Comparison of ENCODE assay signal across 13 cellular contexts in the genomic region with DNA sequence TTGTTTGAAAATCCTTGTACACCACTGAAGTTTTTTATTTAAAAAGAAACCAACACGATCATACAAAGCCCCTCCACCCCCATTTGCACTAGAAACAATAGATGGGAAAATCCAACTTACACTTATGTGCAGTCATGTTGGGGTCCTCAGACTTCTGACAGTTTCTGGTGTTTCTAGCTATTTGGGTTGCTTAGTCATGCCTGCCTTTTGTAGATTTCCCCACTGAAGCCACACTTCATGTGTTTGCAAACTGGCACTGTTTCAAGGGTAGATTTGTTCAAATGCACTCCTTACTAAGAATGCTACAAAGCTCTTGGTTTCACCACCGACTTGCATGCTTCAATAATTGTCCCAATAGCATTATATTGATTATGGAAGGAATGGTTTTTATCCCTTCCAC. TPM values are rescaled to one million over a fixed set of nuclear protein-coding genes. Genes with fewer than 3 reads are reported as not detected.
A peak's percentile ranks its signal among the peaks of the same experiment; 100 is the strongest.
DNase-seq lines count a peak whose midpoint lies in the region; ATAC-seq, FAIRE-seq and TF ChIP-seq lines count a peak whose summit lies in the region.
"Had no signal": no experiment of that assay in that cellular context is flagged by ENCODE, and none has a peak within 500 bp of the region (broad histone marks: within the 10 kb centered on the region; RNA-seq: fewer than 3 reads in every experiment).

No MANE protein-coding gene starts in this region.

- no peaks in the 10 kb centered on the region for H3K36me3 Mint-ChIP-seq in activated naive CD8-positive, alpha-beta T cell
- H3K36me3 Mint-ChIP-seq in activated naive CD8-positive, alpha-beta T cell treated with anti-CD3 and anti-CD28 coated beads for 36 hours: no peaks in the 10 kb centered on the region

- POLR2A ChIA-PET in HepG2 (lab: Yijun Ruan, JAX): interaction anchor here (0.5 to 3.4 kb wide), 9 partner anchors 8 to 96 kb away, joined by 3 to 46 read pairs (median 5); partner anchors contain the start of gene LCA5

- ATAC-seq in HepG2: no peak
- ATAC-seq: left ventricle myocardium superior had no signal

- peaks cover 9% of the 10 kb centered on the region for H3K4me1 Mint-ChIP-seq in activated naive CD8-positive, alpha-beta T cell (ENCODE audit: low read depth)
- peaks cover 11% of the 10 kb centered on the region for H3K4me1 Mint-ChIP-seq in activated naive CD8-positive, alpha-beta T cell treated with anti-CD3 and anti-CD28 coated beads for 36 hours

- WGBS in HepG2 (ENCODE audit: low lambda C conversion rate): 17% methylated on average over 2 of the region's 2 CpGs
- WGBS in suprapubic skin: 75% methylated on average over 2 of the region's 2 CpGs

- H3K27me3 ChIP-seq in adipocyte (replicated peaks; ENCODE audit: control insufficient read depth, insufficient read depth, low read length) (peaks cover 7% of the 10 kb centered on the region), HepG2 (ENCODE audit: control insufficient read depth in 1 of 2, insufficient read depth in 2 of 2, low read length in 2 of 2) (no peaks in the 10 kb centered on the region; a peak in 1 of 5 replicates), suprapubic skin (no peaks in the 10 kb centered on the region)
- H3K27me3 ChIP-seq: right atrium auricular region had no signal

- H3K27me3 Mint-ChIP-seq in activated naive CD8-positive, alpha-beta T cell: peaks cover 21% of the 10 kb centered on the region
- H3K27me3 Mint-ChIP-seq in activated naive CD8-positive, alpha-beta T cell treated with anti-CD3 and anti-CD28 coated beads for 36 hours: peaks cover 47% of the 10 kb centered on the region

- TF ChIP-seq RAD21 in HepG2 (CRISPR knock-in tag; IDR thresholded peaks at IDR 0.05): no peak

- H3K9ac ChIP-seq in adipocyte (ENCODE audit: low read length) (no peak overlapping the region), HepG2 (ENCODE audit: insufficient read depth, low read depth, low read length) (0 out of 2 replicates have a peak overlapping the region, but pooled peaks have one; percentile 16)

- H3K27ac ChIP-seq in HepG2 (ENCODE audit: extremely low read length, insufficient read depth, low read length) (no peak overlapping the region), suprapubic skin (no peak overlapping the region)

- CTCF ChIA-PET in HepG2 (lab: Yijun Ruan, JAX; ENCODE audit: low intra/inter-chr PET ratio, low total read pairs): no interaction called here

- TF ChIP-seq CTCF in HepG2 (CRISPR knock-in tag; IDR thresholded peaks at IDR 0.05) (no peak), suprapubic skin (IDR thresholded peaks at IDR 0.05) (no peak), GM20000 (IDR thresholded peaks at IDR 0.05; ENCODE audit: extremely low read depth, missing control alignments) (no peak)

- no peaks in the 10 kb centered on the region for H4K20me1 ChIP-seq in HepG2 (ENCODE audit: insufficient read depth, low read length)

- no TSS peak for BruUV-seq in HepG2 (replicated peaks; lab: Mats Ljungman, UMichigan)

- no peak for DNase-seq in activated naive CD8-positive, alpha-beta T cell treated with anti-CD3 and anti-CD28 coated beads for 36 hours
- peak; percentile 18 for DNase-seq in adipocyte (ENCODE audit: low read depth)
- peak; percentile 44 for DNase-seq in HepG2 (ENCODE audit: low spot score)
- no peak for DNase-seq in suprapubic skin (ENCODE audit: low spot score in 2 of 2)
- no peak for DNase-seq in GM20000 (ENCODE audit: low spot score)
- DNase-seq in D341Med (ENCODE audit: low spot score): no peak
- DNase-seq in hepatic stellate cell (ENCODE audit: low spot score): no peak
- DNase-seq: activated gamma-delta T cell treated with Interleukin-2 at 50 U/mL for 16 hours, foreskin fibroblast, left ventricle myocardium superior, MV-4-11 had no signal

- H3K27ac Mint-ChIP-seq in activated naive CD8-positive, alpha-beta T cell: no peak overlapping the region
- no peak overlapping the region for H3K27ac Mint-ChIP-seq in activated naive CD8-positive, alpha-beta T cell treated with anti-CD3 and anti-CD28 coated beads for 36 hours

- no peak for TF ChIP-seq EP300 in HepG2 (IDR thresholded peaks at IDR 0.05; ENCODE audit: low read depth in 2 of 2, low read length in 2 of 2)
- no peak for TF ChIP-seq EP300 in HepG2 (CRISPR knock-in tag; IDR thresholded peaks at IDR 0.05; ENCODE audit: borderline replicate concordance)
- no peak for TF ChIP-seq EP300 in suprapubic skin (IDR thresholded peaks at IDR 0.05)

- H3K4me1 ChIP-seq in adipocyte (ENCODE audit: control insufficient read depth, insufficient read depth, low read length) (peaks cover 6% of the 10 kb centered on the region), HepG2 (ENCODE audit: insufficient read depth, low read length) (peaks cover 60% of the 10 kb centered on the region), suprapubic skin (peaks cover 9% of the 10 kb centered on the region)

- no peak overlapping the region for H2AFZ ChIP-seq in HepG2 (ENCODE audit: low read length)

- H3K4me3 ChIP-seq in adipocyte (ENCODE audit: low read length): no peak overlapping the region
- peak overlapping the region; percentile 76 to 83 (median 81); a peak in 5 of 6 replicates for H3K4me3 ChIP-seq in HepG2 (replicated peaks in 1 of 3; ENCODE audit: insufficient read depth in 1 of 3, low read depth in 2 of 3, low read length in 3 of 3)
- H3K4me3 ChIP-seq in suprapubic skin: peak overlapping the region; percentile 73

- intact Hi-C loops in HepG2 (cut with micrococcal nuclease; ENCODE audit: unreplicated experiment): no loop called here

- peak overlapping the region; percentile 93 for H3K4me2 ChIP-seq in HepG2 (ENCODE audit: low read depth, low read length)

- H3K9me3 ChIP-seq in adipocyte (ENCODE audit: control insufficient read depth, low read length): no peaks in the 10 kb centered on the region
- no peaks in the 10 kb centered on the region for H3K9me3 ChIP-seq in HepG2 (ENCODE audit: low read length)
- H3K9me3 ChIP-seq in suprapubic skin: no peaks in the 10 kb centered on the region
- H3K9me3 ChIP-seq: right atrium auricular region had no signal

- in situ Hi-C loops in HepG2 (cut with HindIII; ENCODE audit: extremely low pct_ligation_motif_present, low pct_unique_long_range_greater_than_20kb): no loop called here

- no peak for FAIRE-seq in HepG2 (lab: Jason Lieb, UNC)

- H3K36me3 ChIP-seq in adipocyte (ENCODE audit: control insufficient read depth, insufficient read depth, low read length, severe bottlenecking) (no peaks in the 10 kb centered on the region), HepG2 (replicated peaks in 1 of 2; ENCODE audit: control insufficient read depth in 1 of 2, insufficient read depth in 2 of 2, low read length in 2 of 2) (no peaks in the 10 kb centered on the region; a peak in 1 of 5 replicates), suprapubic skin (no peaks in the 10 kb centered on the region)
- H3K36me3 ChIP-seq: right atrium auricular region had no signal

- no peaks in the 10 kb centered on the region for H3K9me3 Mint-ChIP-seq in activated naive CD8-positive, alpha-beta T cell (ENCODE audit: low read depth)
- H3K9me3 Mint-ChIP-seq in activated naive CD8-positive, alpha-beta T cell treated with anti-CD3 and anti-CD28 coated beads for 36 hours: no peaks in the 10 kb centered on the region

- TF ChIP-seq POLR2A in HepG2 (IDR thresholded peaks at IDR 0.05; ENCODE audit: insufficient read depth in 1 of 2, low read depth in 2 of 2, low read length in 2 of 2): no peak
- TF ChIP-seq POLR2A in suprapubic skin (IDR thresholded peaks at IDR 0.05): no peak

- peak overlapping the region; percentile 51 for H3K4me3 Mint-ChIP-seq in activated naive CD8-positive, alpha-beta T cell
- no peak overlapping the region for H3K4me3 Mint-ChIP-seq in activated naive CD8-positive, alpha-beta T cell treated with anti-CD3 and anti-CD28 coated beads for 36 hours

- peaks cover 43% of the 10 kb centered on the region for H3K79me2 ChIP-seq in HepG2 (ENCODE audit: insufficient read depth, low read length)

RNA-seq across cellular contexts. Expression of gene SH3BGRL2, which starts 1.5 kb away (rescaled TPM):
- 1 to 10 TPM; 5.1 to 5.2 TPM for total RNA-seq in activated naive CD8-positive, alpha-beta T cell treated with anti-CD3 and anti-CD28 coated beads for 36 hours
- total RNA-seq in HepG2 (2016; rRNA removed; fragmentation: Illumina TruSeq; extraction: Trizol): 28.8 and 49.2 TPM in 2 replicates
- 2.4 and 2.6 TPM in 2 replicates for total RNA-seq in HepG2 (2016; cell fraction: cytosol; rRNA removed; fragmentation: Illumina TruSeq; extraction: Trizol; ENCODE audit: low read depth)
- total RNA-seq in HepG2 (2016; cell fraction: insoluble cytoplasmic fraction; rRNA removed; fragmentation: Illumina TruSeq; extraction: Trizol): 28.8 and 50.1 TPM in 2 replicates
- 18.7 and 20.1 TPM in 2 replicates for total RNA-seq in HepG2 (2016; cell fraction: membrane; rRNA removed; fragmentation: Illumina TruSeq; extraction: Trizol)
- total RNA-seq in HepG2 (2016; cell fraction: nucleus; rRNA removed; fragmentation: Illumina TruSeq; extraction: Trizol): 21.9 and 24.0 TPM in 2 replicates
- 9.1 and 10.9 TPM in 2 replicates for polyA plus RNA-seq in HepG2 (2011; rRNA removed)
- 5.4 and 9.9 TPM in 2 replicates for polyA plus RNA-seq in HepG2 (2011; cell fraction: cytosol; rRNA removed)
- polyA plus RNA-seq in HepG2 (2011; cell fraction: nucleus; rRNA removed): 3.0 and 3.8 TPM in 2 replicates
- 14.3 and 18.3 TPM in 2 replicates for polyA plus RNA-seq in HepG2 (2012)
- polyA plus RNA-seq in HepG2 (2016; cell fraction: cytosol; fragmentation: Illumina TruSeq; extraction: Trizol; ENCODE audit: low read depth): 2.0 and 2.3 TPM in 2 replicates
- polyA plus RNA-seq in HepG2 (2016; cell fraction: insoluble cytoplasmic fraction; fragmentation: Illumina TruSeq; extraction: Trizol; ENCODE audit: low read depth): 41.2 and 44.0 TPM in 2 replicates
- 9.8 and 9.9 TPM in 2 replicates for polyA plus RNA-seq in HepG2 (2016; cell fraction: membrane; fragmentation: Illumina TruSeq; extraction: Trizol; ENCODE audit: low read depth)
- 22.0 and 22.3 TPM in 2 replicates for polyA plus RNA-seq in HepG2 (2016; cell fraction: nucleus; fragmentation: Illumina TruSeq; extraction: Trizol; ENCODE audit: insufficient read depth, low read depth)
- polyA minus RNA-seq in HepG2 (2011; rRNA and poly(A)+ RNA removed; ENCODE audit: low replicate concordance): 0.14 and 7.0 TPM in 2 replicates
- 13.6 and 16.5 TPM in 2 replicates for polyA minus RNA-seq in HepG2 (2011; cell fraction: cytosol; rRNA and poly(A)+ RNA removed)
- 16.2 and 18.3 TPM in 2 replicates for polyA minus RNA-seq in HepG2 (2011; cell fraction: nucleus; rRNA and poly(A)+ RNA removed)
- 10 to 100 TPM; 30.5 to 67.1 (median 56.7) TPM for total RNA-seq in suprapubic skin

Comparison
In these comparisons a context has a peak if more than half of its experiments do, and no peak if none do; other contexts are left out.
1. DNase-seq: peak in adipocyte (single experiment) and HepG2 (single experiment); none in activated naive CD8-positive, alpha-beta T cell treated with anti-CD3 and anti-CD28 coated beads for 36 hours (single experiment), suprapubic skin (0 of 2), GM20000 (single experiment), D341Med (single experiment) and hepatic stellate cell (single experiment).